12 cellular contexts compared by ENCODE assay signal in the genomic region with DNA sequence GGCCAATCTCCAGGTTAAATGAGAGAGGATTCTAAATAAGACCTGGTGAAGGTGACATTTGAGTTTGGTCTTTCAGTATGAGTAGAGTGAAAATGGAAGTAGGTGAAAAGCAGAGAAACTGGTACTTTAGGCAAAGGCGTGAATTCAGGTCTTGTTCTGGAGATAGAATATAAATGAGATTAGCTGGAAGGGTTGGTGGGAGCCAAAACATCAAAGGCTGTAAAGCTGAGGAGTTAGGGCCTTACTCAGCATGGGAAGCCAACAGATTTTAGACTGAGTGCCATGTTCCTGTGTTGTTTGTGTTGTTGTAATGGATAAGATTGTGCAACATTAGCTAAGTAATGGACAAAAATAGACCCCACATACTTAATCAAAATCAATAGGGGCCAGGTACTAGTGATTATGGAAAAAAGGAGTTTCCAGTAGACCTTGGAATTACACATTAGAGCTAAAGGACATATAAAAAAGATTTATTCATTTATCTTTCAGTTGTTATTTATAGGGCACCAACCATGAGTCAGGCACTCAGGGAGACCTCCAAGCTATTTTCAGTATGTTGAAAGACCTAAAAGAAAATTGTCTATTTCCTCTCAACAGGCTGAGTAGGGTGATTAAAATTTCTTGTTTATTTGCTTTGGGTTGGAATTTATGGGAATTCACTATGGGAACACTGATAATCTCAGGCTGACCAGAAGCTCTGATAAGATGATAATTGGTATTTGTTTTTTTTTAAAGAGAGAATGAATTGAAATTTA. TPM values are rescaled to one million over a fixed set of nuclear protein-coding genes. Genes with fewer than 3 reads are reported as not detected.
A peak's percentile ranks its signal among the peaks of the same experiment; 100 is the strongest.
DNase-seq lines count a peak whose midpoint lies in the region; ATAC-seq and TF ChIP-seq lines count a peak whose summit lies in the region.
"Had no signal": no experiment of that assay in that cellular context is flagged by ENCODE, and none has a peak within 500 bp of the region (broad histone marks: within the 10 kb centered on the region; RNA-seq: fewer than 3 reads in every experiment).

No MANE protein-coding gene starts in this region.

- H3K27ac ChIP-seq in lower lobe of right lung = no peak overlapping the region

- H3K9me3 ChIP-seq in lower lobe of right lung = no peaks in the 10 kb centered on the region

- H3K36me3 ChIP-seq in lower lobe of right lung = no peaks in the 10 kb centered on the region

- no peaks in the 10 kb centered on the region for H3K4me1 ChIP-seq in lower lobe of right lung

- TF ChIP-seq CTCF in astrocyte of the spinal cord (IDR thresholded peaks at IDR 0.05; ENCODE audit: low read depth, low read length) = no peak
- no peak for TF ChIP-seq CTCF in lower lobe of right lung (IDR thresholded peaks at IDR 0.05)

- DNase-seq in A172 (ENCODE audit: low spot score) (peak; percentile 86), astrocyte of the spinal cord (ENCODE audit: low read depth, low spot score) (peak; percentile 38), D341Med (ENCODE audit: low spot score) (no peak), lower lobe of right lung (no peak), NCI-H187 (lab: John Stamatoyannopoulos, UW) (no peak), KG1 (lab: John Stamatoyannopoulos, UW) (no peak)
- DNase-seq: activated CD4-positive, alpha-beta T cell treated with anti-CD3 and anti-CD28 coated beads, Interleukin-2, amount 10 ng/mL, durations not matched to agents 7 days and 5 days; NCI-H345 had no signal

- in situ Hi-C loops in astrocyte of the spinal cord (cut with HindIII; ENCODE audit: low sequenced_read_pairs) = no loop called here

- ATAC-seq in GM18868 (IDR thresholded peaks at IDR 0.05; ENCODE audit: unreplicated experiment) (peak; percentile 74), HG03378 (IDR thresholded peaks at IDR 0.05; ENCODE audit: unreplicated experiment) (peak; percentile 67), lower lobe of right lung (no peak)

- intact Hi-C loops in lower lobe of right lung (cut with DNase I) = no loop called here

- no peaks in the 10 kb centered on the region for H3K27me3 ChIP-seq in lower lobe of right lung (ENCODE audit: low read depth)

- H3K4me3 ChIP-seq in astrocyte of the spinal cord (ENCODE audit: low read depth, low read length) (no peak overlapping the region), lower lobe of right lung (no peak overlapping the region)

RNA-seq across cellular contexts. Expression of gene ARL14, which starts 20.8 kb away (rescaled TPM):
- total RNA-seq in A172 (2014; rRNA removed; shearing (Covaris generic)) = 0.21 and 0.43 TPM in 2 replicates
- not detected for total RNA-seq in lower lobe of right lung
- total RNA-seq: activated CD4-positive, alpha-beta T cell treated with anti-CD3 and anti-CD28 coated beads, Interleukin-2, amount 10 ng/mL, durations not matched to agents 7 days and 5 days; dermis microvascular lymphatic vessel endothelial cell; lung microvascular endothelial cell had no signal

RNA-seq across cellular contexts. Expression of gene PPM1L, which starts 58.2 kb away (rescaled TPM):
- total RNA-seq in A172 (2014; rRNA removed; shearing (Covaris generic)) = 0.41 and 1.4 TPM in 2 replicates
- 14.9 TPM for total RNA-seq in lower lobe of right lung

Comparison
In these comparisons a context has a peak if more than half of its experiments do, and no peak if none do; other contexts are left out.
1. DNase-seq: peak in A172 (single experiment) and astrocyte of the spinal cord (single experiment); none in D341Med (single experiment), lower lobe of right lung (single experiment), NCI-H187 (0 of 2) and KG1 (single experiment).
2. ATAC-seq: peak in GM18868 (single experiment) and HG03378 (single experiment); none in lower lobe of right lung (0 of 2).